Comparison of ENCODE assay signal across 16 cellular contexts in genomic region chr2:239433777-239434396, GRCh38. TPM values are rescaled to one million over a fixed set of nuclear protein-coding genes. Genes with fewer than 3 reads are reported as not detected.
DNase-seq lines count a peak whose midpoint lies in the region; ATAC-seq, FAIRE-seq and TF ChIP-seq lines count a peak whose summit lies in the region.
"Had no signal": no experiment of that assay in that cellular context is flagged by ENCODE, and none has a peak within 500 bp of the region (broad histone marks: within the 10 kb centered on the region; RNA-seq: fewer than 3 reads in every experiment).

No MANE protein-coding gene starts in this region.

- DNase-seq in GM23248 = peak; percentile 56
- peak; percentile 56 for DNase-seq in LHCN-M2 (ENCODE audit: low read depth)
- no peak for DNase-seq in activated naive CD8-positive, alpha-beta T cell treated with anti-CD3 and anti-CD28 coated beads, Interleukin-2, amount 50 U/mL, for 24 hours
- DNase-seq in keratinocyte (ENCODE audit: low read depth, low spot score) = no peak
- no peak for DNase-seq in retina
- DNase-seq in PC-9 = no peak
- DNase-seq: activated CD8-positive, alpha-beta memory T cell treated with anti-CD3 and anti-CD28 coated beads, Interleukin-2, amount 50 U/mL, for 48 hours; CD8-positive, alpha-beta T cell; effector memory CD8-positive, alpha-beta T cell; NCI-H1436; NCI-H510A; right lobe of liver; T1000 had no signal

- H3K9me3 Mint-ChIP-seq in activated naive CD8-positive, alpha-beta T cell treated with anti-CD3 and anti-CD28 coated beads, Interleukin-2, amount 50 U/mL, for 24 hours = peaks cover 9% of the 10 kb centered on the region

- POLR2A ChIA-PET in PC-9 (lab: Charles Lee; ENCODE audit: unreplicated experiment) = interaction anchor here (0.7 kb wide), 1 partner anchor 256 kb away, joined by 3 read pairs; no protein-coding TSS in a partner anchor

- H3K9me1 ChIP-seq in keratinocyte (ENCODE audit: control insufficient read depth, extremely low read depth, insufficient read depth, low read length) = no peaks in the 10 kb centered on the region

- in situ Hi-C loops in GM23248 (cut with MboI) = no loop called here

- BruUV-seq in PC-9 (replicated peaks; lab: Mats Ljungman, UMichigan) = no TSS peak

- peaks cover 5% of the 10 kb centered on the region; the same call in 1 of the 2 replicates for H3F3A ChIP-seq in GM23248 (ENCODE audit: insufficient read depth)
- H3F3A ChIP-seq in PC-9 (ENCODE audit: insufficient read depth, low read depth) = no peaks in the 10 kb centered on the region

- 7 to 11% methylated on average over 4 of the region's 4 CpGs for WGBS in GM23248 (ENCODE audit: low coverage in 1 of 2, low lambda C conversion rate in 2 of 2, missing lambda C conversion rate in 2 of 2), 2 experiments

- H3K36me3 ChIP-seq in GM23248 (ENCODE audit: low read depth) (no peaks in the 10 kb centered on the region), keratinocyte (ENCODE audit: control insufficient read depth in 2 of 2, extremely low read depth in 1 of 2, insufficient read depth in 2 of 2, low read length in 2 of 2) (no peaks in the 10 kb centered on the region), PC-9 (ENCODE audit: low read depth) (no peaks in the 10 kb centered on the region)
- H3K36me3 ChIP-seq: right lobe of liver, suprapubic skin had no signal

- H3K4me1 ChIP-seq in GM23248 (ENCODE audit: insufficient read depth) (no peaks in the 10 kb centered on the region), keratinocyte (ENCODE audit: control insufficient read depth, extremely low read depth, insufficient read depth, low read length) (peaks cover 12% of the 10 kb centered on the region), PC-9 (replicated peaks; ENCODE audit: insufficient read depth) (no peaks in the 10 kb centered on the region)
- H3K4me1 ChIP-seq: right lobe of liver, suprapubic skin had no signal

- H3K4me3 Mint-ChIP-seq in activated naive CD8-positive, alpha-beta T cell treated with anti-CD3 and anti-CD28 coated beads, Interleukin-2, amount 50 U/mL, for 24 hours = no peak overlapping the region
- H3K4me3 Mint-ChIP-seq: CD8-positive, alpha-beta T cell; effector memory CD8-positive, alpha-beta T cell; nephron had no signal

- dilution Hi-C loops in keratinocyte (cut with MboI; ENCODE audit: extremely low pct_ligation_motif_present, low sequenced_read_pairs) = no loop called here

- peaks cover under 1% of the 10 kb centered on the region for H3K27me3 ChIP-seq in GM23248 (replicated peaks; ENCODE audit: insufficient read depth)
- no peaks in the 10 kb centered on the region for H3K27me3 ChIP-seq in keratinocyte (ENCODE audit: control insufficient read depth, extremely low read depth, insufficient read depth, low read length)
- H3K27me3 ChIP-seq in PC-9 (ENCODE audit: insufficient read depth, low read depth) = peaks cover 95% of the 10 kb centered on the region
- H3K27me3 ChIP-seq: right lobe of liver, suprapubic skin had no signal

- peaks cover 2% of the 10 kb centered on the region for H3K36me3 Mint-ChIP-seq in activated naive CD8-positive, alpha-beta T cell treated with anti-CD3 and anti-CD28 coated beads, Interleukin-2, amount 50 U/mL, for 24 hours (ENCODE audit: low read depth)
- H3K36me3 Mint-ChIP-seq: CD8-positive, alpha-beta T cell had no signal

- H3K9me3 ChIP-seq in GM23248 (ENCODE audit: low read depth) = no peaks in the 10 kb centered on the region
- H3K9me3 ChIP-seq in keratinocyte (ENCODE audit: control insufficient read depth, low read depth, low read length) = no peaks in the 10 kb centered on the region
- peaks cover 5% of the 10 kb centered on the region; the same call in 1 of the 2 replicates for H3K9me3 ChIP-seq in PC-9 (ENCODE audit: insufficient read depth, low read depth)
- H3K9me3 ChIP-seq: right lobe of liver, suprapubic skin had no signal

- H3K9ac ChIP-seq in GM23248 (no peak overlapping the region), keratinocyte (ENCODE audit: control insufficient read depth, extremely low read depth, insufficient read depth, low read length) (no peak overlapping the region)

- FAIRE-seq in keratinocyte (lab: Jason Lieb, UNC) = peak; percentile 48

- H2AFZ ChIP-seq in GM23248 = no peak overlapping the region
- no peak overlapping the region for H2AFZ ChIP-seq in keratinocyte (ENCODE audit: control insufficient read depth, low read length)
- H2AFZ ChIP-seq in PC-9 = no peak overlapping the region

- H3K27ac ChIP-seq in GM23248 (no peak overlapping the region), keratinocyte (ENCODE audit: control insufficient read depth, insufficient read depth, low read length) (peak overlapping the region; percentile 68), PC-9 (no peak overlapping the region)
- H3K27ac ChIP-seq: right lobe of liver, suprapubic skin had no signal

- H3K4me3 ChIP-seq in GM23248 (no peak overlapping the region), keratinocyte (ENCODE audit: control insufficient read depth in 2 of 3, extremely low read depth in 1 of 3, insufficient read depth in 2 of 3, low read depth in 1 of 3, low read length in 3 of 3) (no peak overlapping the region), PC-9 (no peak overlapping the region)
- H3K4me3 ChIP-seq: right lobe of liver, suprapubic skin had no signal

- H3K27me3 Mint-ChIP-seq in activated naive CD8-positive, alpha-beta T cell treated with anti-CD3 and anti-CD28 coated beads, Interleukin-2, amount 50 U/mL, for 24 hours = peaks cover 6% of the 10 kb centered on the region

- TF ChIP-seq CTCF in keratinocyte (optimal IDR thresholded peaks at IDR 0.05 in 1 of 3, IDR thresholded peaks at IDR 0.05 in 1 of 3, conservative IDR thresholded peaks at IDR 0.05 in 1 of 3; ENCODE audit: extremely low read depth in 1 of 3, insufficient read depth in 2 of 3, low read length in 3 of 3) = no peak
- TF ChIP-seq CTCF in PC-9 (conservative IDR thresholded peaks at IDR 0.05) = no peak

- no peak overlapping the region for H3K4me2 ChIP-seq in GM23248 (ENCODE audit: unreplicated experiment)
- H3K4me2 ChIP-seq in keratinocyte (ENCODE audit: control insufficient read depth, extremely low read depth, insufficient read depth, low read depth, low read length) = no peak overlapping the region
- H3K4me2 ChIP-seq in PC-9 = no peak overlapping the region

- H3K79me2 ChIP-seq in GM23248 (ENCODE audit: insufficient read depth) (no peaks in the 10 kb centered on the region), keratinocyte (ENCODE audit: control insufficient read depth, insufficient read depth, low read length) (no peaks in the 10 kb centered on the region), PC-9 (ENCODE audit: low read depth) (no peaks in the 10 kb centered on the region)

- no peaks in the 10 kb centered on the region for H3K9me2 ChIP-seq in GM23248 (ENCODE audit: insufficient read depth)
- H3K9me2 ChIP-seq in PC-9 (ENCODE audit: insufficient read depth) = no peaks in the 10 kb centered on the region

- peaks cover 10% of the 10 kb centered on the region for H3K4me1 Mint-ChIP-seq in activated naive CD8-positive, alpha-beta T cell treated with anti-CD3 and anti-CD28 coated beads, Interleukin-2, amount 50 U/mL, for 24 hours

- CTCF ChIA-PET in PC-9 (lab: Charles Lee) = no interaction called here

- H4K20me1 ChIP-seq in GM23248 (ENCODE audit: insufficient read depth) (no peaks in the 10 kb centered on the region), keratinocyte (ENCODE audit: control insufficient read depth, extremely low read depth, insufficient read depth, low read length) (no peaks in the 10 kb centered on the region), PC-9 (ENCODE audit: insufficient read depth) (no peaks in the 10 kb centered on the region; the same call in 1 of the 2 replicates)

- peak; percentile 90 for ATAC-seq in activated naive CD8-positive, alpha-beta T cell treated with anti-CD3 and anti-CD28 coated beads, Interleukin-2, amount 50 U/mL, for 24 hours
- no peak for ATAC-seq in GM19463 (IDR thresholded peaks at IDR 0.05; ENCODE audit: unreplicated experiment)
- ATAC-seq: CD8-positive, alpha-beta T cell; effector memory CD8-positive, alpha-beta T cell; right lobe of liver had no signal

- H3K27ac Mint-ChIP-seq in activated naive CD8-positive, alpha-beta T cell treated with anti-CD3 and anti-CD28 coated beads, Interleukin-2, amount 50 U/mL, for 24 hours = no peak overlapping the region
- H3K27ac Mint-ChIP-seq: CD8-positive, alpha-beta T cell; effector memory CD8-positive, alpha-beta T cell; nephron had no signal

- intact Hi-C loops in PC-9 (cut with micrococcal nuclease; ENCODE audit: unreplicated experiment) = no loop called here

RNA-seq across cellular contexts. Expression of gene HDAC4, which starts 33.1 kb away (rescaled TPM):
- 5.3 and 6.3 TPM in 2 replicates for total RNA-seq in GM23248 (2014; rRNA removed; shearing (Covaris generic))
- 2.1 and 2.6 TPM in 2 replicates for polyA plus RNA-seq in GM23248 (2016; fragmentation: Nextera tagmentation; extraction: Ambion mirVana)
- 7.6 and 26.8 TPM in 2 replicates for total RNA-seq in LHCN-M2 (2014; rRNA removed)
- polyA plus RNA-seq in LHCN-M2 (2012) = 3.0 TPM
- polyA plus RNA-seq in keratinocyte = 2.5 to 9.7 TPM (median 2.9 TPM) in 3 replicates
- 2.9 TPM for polyA plus RNA-seq in keratinocyte (2011; ENCODE audit: low read depth)
- polyA plus RNA-seq in keratinocyte (2011; cell fraction: cytosol; rRNA removed) = 2.3 and 3.8 TPM in 2 replicates
- 13.2 and 16.4 TPM in 2 replicates for polyA plus RNA-seq in keratinocyte (2011; cell fraction: nucleus; rRNA removed)
- polyA plus RNA-seq in keratinocyte (2012; ENCODE audit: low replicate concordance) = 4.7 and 8.9 TPM in 2 replicates
- polyA minus RNA-seq in keratinocyte = 11.2 to 20.2 TPM (median 17.4 TPM) in 3 replicates
- 16.3 TPM for polyA minus RNA-seq in keratinocyte (2011; cell fraction: cytosol; rRNA and poly(A)+ RNA removed)
- 16.2 and 19.1 TPM in 2 replicates for polyA minus RNA-seq in keratinocyte (2011; cell fraction: nucleus; rRNA and poly(A)+ RNA removed)
- 61.5 and 79.7 TPM in 2 replicates for total RNA-seq in PC-9 (2021)

Comparison
In these comparisons a context has a peak if more than half of its experiments do, and no peak if none do; other contexts are left out.
1. DNase-seq: peak in GM23248 (single experiment) and LHCN-M2 (single experiment); none in activated naive CD8-positive, alpha-beta T cell treated with anti-CD3 and anti-CD28 coated beads, Interleukin-2, amount 50 U/mL, for 24 hours (single experiment), keratinocyte (single experiment), retina (single experiment) and PC-9 (0 of 2).